Comparison of ENCODE assay signal across 22 cellular contexts in genomic region chr13:23842406-23842805, GRCh38. TPM values are rescaled to one million over a fixed set of nuclear protein-coding genes. Genes with fewer than 3 reads are reported as not detected.
"Had no signal": no experiment of that assay in that cellular context is flagged by ENCODE, and none has a peak within 500 bp of the region (broad histone marks: within the 10 kb centered on the region; RNA-seq: fewer than 3 reads in every experiment).

No MANE protein-coding gene starts in this region.

- H3K4me3 ChIP-seq: heart right ventricle, prostate gland, spleen, stomach had no signal

- H3K27me3 Mint-ChIP-seq: memory B cell; natural killer cell treated with Interleukin-12 subunit alpha and Interleukin-12 subunit beta and Interleukin-15 and Interleukin-18, amount 100 ng/mL, for 72 hours; type B pancreatic cell had no signal

- H3K9ac ChIP-seq: parathyroid adenoma had no signal

- H3K4me3 Mint-ChIP-seq: memory B cell; mesothelial cell of epicardium; natural killer cell treated with Interleukin-12 subunit alpha and Interleukin-12 subunit beta and Interleukin-15 and Interleukin-18, amount 100 ng/mL, for 72 hours; type B pancreatic cell had no signal

- H3K36me3 Mint-ChIP-seq: natural killer cell treated with Interleukin-12 subunit alpha and Interleukin-12 subunit beta and Interleukin-15 and Interleukin-18, amount 100 ng/mL, for 72 hours had no signal

- H3K9me3 ChIP-seq: heart right ventricle, prostate gland, spleen, stomach had no signal

- H2AFZ ChIP-seq: parathyroid adenoma had no signal

- H3K27ac Mint-ChIP-seq: memory B cell; mesothelial cell of epicardium; natural killer cell treated with Interleukin-12 subunit alpha and Interleukin-12 subunit beta and Interleukin-15 and Interleukin-18, amount 100 ng/mL, for 72 hours; type B pancreatic cell had no signal

- H3K4me1 ChIP-seq: heart right ventricle, parathyroid adenoma, prostate gland, stomach had no signal

- H3K27ac ChIP-seq: heart right ventricle, parathyroid adenoma, prostate gland, spleen, stomach had no signal

- H3K36me3 ChIP-seq: prostate gland had no signal

- H3K79me2 ChIP-seq: parathyroid adenoma had no signal

- H3K27me3 ChIP-seq: heart right ventricle, spleen, stomach had no signal

- FAIRE-seq: urothelium cell line had no signal

- H3K9me3 Mint-ChIP-seq: memory B cell; mesothelial cell of epicardium; natural killer cell treated with Interleukin-12 subunit alpha and Interleukin-12 subunit beta and Interleukin-15 and Interleukin-18, amount 100 ng/mL, for 72 hours; type B pancreatic cell had no signal

- DNase-seq: effector memory CD4-positive, alpha-beta T cell; heart right ventricle; kidney glomerular epithelial cell; retina; spleen; stimulated activated CD4-positive, alpha-beta T cell treated with anti-CD3 and anti-CD28 coated beads, Interleukin-15, amount 100 ng/mL, for 24 hours; stimulated activated CD4-positive, alpha-beta T cell treated with anti-CD3 and anti-CD28 coated beads, Interleukin-1b, Interleukin-23, amount 100 ng/mL, for 48 hours; stimulated activated CD4-positive, alpha-beta T cell treated with anti-CD3 and anti-CD28 coated beads, Interleukin-4, amount 100 ng/mL, for 4 hours; stimulated activated naive CD4-positive, alpha-beta T cell; stomach; substantia nigra had no signal

RNA-seq across cellular contexts. Expression of gene C1QTNF9B, which starts 54.9 kb away (rescaled TPM):
- total RNA-seq: esophagus mucosa; left lobe of liver; lower leg skin; mesothelial cell of epicardium; natural killer cell treated with Interleukin-12 subunit alpha and Interleukin-12 subunit beta and Interleukin-15 and Interleukin-18, amount 100 ng/mL, for 72 hours; omental fat pad; stomach had no signal
- polyA plus RNA-seq: stomach had no signal
